8 cellular contexts compared by ENCODE assay signal in the genomic region with DNA sequence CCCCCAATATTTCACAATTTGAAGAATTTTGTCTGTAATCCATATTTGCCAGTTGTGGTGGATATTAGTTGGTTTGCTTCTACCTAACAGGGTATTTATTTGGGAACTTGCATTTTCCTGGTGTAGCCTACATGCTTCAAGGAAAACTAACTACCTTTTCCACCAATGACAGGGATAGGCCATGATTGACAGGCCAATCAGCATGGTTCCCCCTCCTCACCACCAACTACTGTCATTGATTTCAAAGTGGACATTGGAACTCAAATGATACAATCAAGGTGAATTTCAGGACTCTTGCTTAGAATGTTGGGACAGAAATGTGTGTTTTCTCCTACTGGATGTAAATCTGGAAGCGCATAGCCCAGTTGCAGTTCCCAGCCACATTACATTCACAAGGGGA.
"Had no signal": no experiment of that assay in that cellular context is flagged by ENCODE, and none has a peak within 500 bp of the region (broad histone marks: within the 10 kb centered on the region; RNA-seq: fewer than 3 reads in every experiment).

No MANE protein-coding gene starts in this region.

- H3K27ac Mint-ChIP-seq: IgD-negative memory B cell had no signal

- H3K27ac ChIP-seq: HL-60, KMS-11 had no signal

- DNase-seq: IMR-90, KBM-7, KG1 had no signal

- H3K9ac ChIP-seq: KMS-11 had no signal

- H3K4me3 Mint-ChIP-seq: IgD-negative memory B cell had no signal

- H3K36me3 Mint-ChIP-seq: IgD-negative memory B cell had no signal

- FAIRE-seq: HepG2, HTR-8/SVneo had no signal

- H3K4me2 ChIP-seq: KMS-11 had no signal

- ATAC-seq: HepG2 had no signal
